ENCODE assay signal across 2 cellular contexts in genomic region chr21:42707207-42707830, GRCh38.
A peak's percentile ranks its signal among the peaks of the same experiment; 100 is the strongest.
TF ChIP-seq lines count a peak whose summit lies in the region.

No MANE protein-coding gene starts in this region.

TF ChIP-seq in GM23338, 12 proteins besides CTCF, POLR2A, EP300 and RAD21:
- TF ChIP-seq POLR2AphosphoS5 (IDR thresholded peaks at IDR 0.05; ENCODE audit: low read depth) (no peak), EZH2 (IDR thresholded peaks at IDR 0.05; ENCODE audit: low read depth, unreplicated experiment) (no peak), STAT1 (IDR thresholded peaks at IDR 0.05; ENCODE audit: unreplicated experiment) (no peak), ZNF462 (CRISPR knock-in tag; IDR thresholded peaks at IDR 0.05) (no peak), CREB1 (CRISPR knock-in tag; IDR thresholded peaks at IDR 0.05; ENCODE audit: low read depth) (no peak), NANOG (IDR thresholded peaks at IDR 0.05; ENCODE audit: borderline replicate concordance) (0 out of 2 replicates have a peak, but pooled peaks have one; percentile 4), ETS1 (IDR thresholded peaks at IDR 0.05) (no peak)

TF ChIP-seq in H1, 55 proteins besides CTCF, POLR2A, EP300 and RAD21:
- TF ChIP-seq ZNF274 (IDR thresholded peaks at IDR 0.05; ENCODE audit: borderline replicate concordance, extremely low read depth, low read length) (no peak), CTBP2 (IDR thresholded peaks at IDR 0.05; ENCODE audit: borderline replicate concordance, insufficient read depth, insufficient read length, low read length) (peak; percentile 52), NANOG (IDR thresholded peaks at IDR 0.05; ENCODE audit: insufficient read depth, low read depth, low read length, poor library complexity, severe bottlenecking) (peak; percentile 8)
